12 cellular contexts compared by ENCODE assay signal in the genomic region with DNA sequence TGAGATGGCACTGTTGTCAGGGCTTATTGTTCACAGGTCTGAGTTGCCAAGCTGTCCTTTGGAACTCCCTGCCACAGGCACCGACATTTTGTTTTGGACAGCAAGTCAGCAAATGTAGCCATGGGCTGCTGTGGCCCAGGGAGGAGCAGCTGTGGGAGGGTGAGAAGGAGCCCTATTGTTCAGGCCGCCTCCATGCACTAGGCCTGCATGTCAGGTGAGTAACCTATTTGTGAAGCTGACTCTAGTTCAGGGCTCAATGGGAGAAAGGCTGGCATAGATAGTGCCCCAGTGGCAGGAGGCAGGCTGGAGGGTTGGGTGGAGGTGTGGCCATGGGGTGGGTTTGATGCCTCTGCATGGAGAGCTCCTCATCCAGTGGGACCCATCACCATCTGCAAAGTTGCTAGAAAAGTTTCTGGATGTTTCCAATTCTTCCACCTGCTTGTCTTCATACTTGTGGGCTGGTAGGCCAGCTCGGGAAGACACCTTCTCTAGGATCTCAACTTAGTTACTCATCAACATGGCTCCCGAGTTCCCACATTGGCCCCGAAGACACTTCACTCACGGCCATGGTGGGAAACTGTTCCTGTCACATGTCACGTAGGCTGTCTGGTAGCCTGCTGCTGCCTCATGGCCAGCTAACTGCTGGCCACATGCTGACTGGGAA. TPM values are rescaled to one million over a fixed set of nuclear protein-coding genes. Genes with fewer than 3 reads are reported as not detected.
A peak's percentile ranks its signal among the peaks of the same experiment; 100 is the strongest.
DNase-seq lines count a peak whose midpoint lies in the region; ATAC-seq and TF ChIP-seq lines count a peak whose summit lies in the region.
"Had no signal": no experiment of that assay in that cellular context is flagged by ENCODE, and none has a peak within 500 bp of the region (broad histone marks: within the 10 kb centered on the region; RNA-seq: fewer than 3 reads in every experiment).

No MANE protein-coding gene starts in this region.

- in situ Hi-C loops in gastrocnemius medialis (cut with MboI; ENCODE audit: low sequenced_read_pairs in 4 of 4), result no loop called here

- ATAC-seq in GM19463 (IDR thresholded peaks at IDR 0.05; ENCODE audit: unreplicated experiment), result no peak
- no peak for ATAC-seq in gastrocnemius medialis
- no peak for ATAC-seq in GM21576 (IDR thresholded peaks at IDR 0.05; ENCODE audit: unreplicated experiment)
- ATAC-seq: activated naive CD4-positive, alpha-beta T cell treated with anti-CD3 and anti-CD28 coated beads, Interleukin-2, amount 50 U/mL, for 72 hours; CD8-positive, alpha-beta T cell; heart left ventricle had no signal

- no peak overlapping the region for H3K4me2 ChIP-seq in hepatocyte

- H3K79me2 ChIP-seq in hepatocyte, result peaks cover 14% of the 10 kb centered on the region

- no peaks in the 10 kb centered on the region for H3K9me2 ChIP-seq in hepatocyte (replicated peaks; ENCODE audit: insufficient read depth)

- no peaks in the 10 kb centered on the region for H4K20me1 ChIP-seq in hepatocyte (ENCODE audit: insufficient read depth, poor library complexity, severe bottlenecking)

- H3K27me3 ChIP-seq in hepatocyte (no peaks in the 10 kb centered on the region), stomach (no peaks in the 10 kb centered on the region), gastrocnemius medialis (no peaks in the 10 kb centered on the region)
- H3K27me3 ChIP-seq: heart left ventricle had no signal

- WGBS in hepatocyte (ENCODE audit: low lambda C conversion rate, missing lambda C conversion rate), result 86% methylated on average over 7 of the region's 7 CpGs
- 76 to 86% (median 84%) methylated on average over 5 to 7 of the region's 7 CpGs for WGBS in stomach, 5 donors

- H3K9me3 ChIP-seq in hepatocyte (ENCODE audit: low read depth), result no peaks in the 10 kb centered on the region
- H3K9me3 ChIP-seq in stomach, result no peaks in the 10 kb centered on the region
- no peaks in the 10 kb centered on the region for H3K9me3 ChIP-seq in gastrocnemius medialis
- H3K9me3 ChIP-seq: heart left ventricle had no signal

- TF ChIP-seq CTCF in hepatocyte (IDR thresholded peaks at IDR 0.05; ENCODE audit: poor library complexity), result no peak
- no peak for TF ChIP-seq CTCF in stomach (IDR thresholded peaks at IDR 0.05)
- TF ChIP-seq CTCF in gastrocnemius medialis (IDR thresholded peaks at IDR 0.05 in 4 of 5, conservative IDR thresholded peaks at IDR 0.05 in 1 of 5), result no peak

- TF ChIP-seq EP300 in stomach (IDR thresholded peaks at IDR 0.05), result no peak

- DNase-seq in ELR (ENCODE audit: low read depth) (peak; percentile 46), hepatocyte (ENCODE audit: low spot score) (no peak), stomach (no peak), gastrocnemius medialis (no peak), NCI-H2171 treated with DMSO at 0.1 percent for 48 hours (lab: John Stamatoyannopoulos, UW) (no peak)
- DNase-seq: CD8-positive, alpha-beta T cell; NCI-H226 had no signal

- H3K36me3 ChIP-seq in hepatocyte (replicated peaks; ENCODE audit: insufficient read depth, low read depth), result peaks cover 6% of the 10 kb centered on the region
- peaks cover 36 to 61% (median 59%) of the 10 kb centered on the region in 4 donors for H3K36me3 ChIP-seq in stomach
- H3K36me3 ChIP-seq in gastrocnemius medialis, result peaks cover 0 to 25% of the 10 kb centered on the region in 2 donors

- no peak overlapping the region for H3K4me3 ChIP-seq in hepatocyte
- H3K4me3 ChIP-seq in stomach, result peak overlapping the region in 1 of 4 donors; percentile 5
- H3K4me3 ChIP-seq in gastrocnemius medialis, result no peak overlapping the region
- H3K4me3 ChIP-seq: heart left ventricle had no signal

- intact Hi-C loops in stomach (cut with DNase I; ENCODE audit: low total_unique reads), result loop anchor here (5.0 kb wide), 1 partner anchor 157 kb away; no protein-coding TSS in a partner anchor
- intact Hi-C loops in gastrocnemius medialis (cut with DNase I; ENCODE audit: low total_unique reads), result no loop called here

- H3K27ac ChIP-seq in angular gyrus (ENCODE audit: low read depth, low read length) (peak overlapping the region; percentile 57), hepatocyte (peak overlapping the region; percentile 18), stomach (peak overlapping the region; percentile 73 to 100 (median 85)), gastrocnemius medialis (peak overlapping the region in 2 of 4 donors; percentile 9 to 76)

- no peak for TF ChIP-seq POLR2A in stomach (IDR thresholded peaks at IDR 0.05)
- TF ChIP-seq POLR2A in gastrocnemius medialis (IDR thresholded peaks at IDR 0.05), result no peak

- peaks cover 77% of the 10 kb centered on the region for H3K4me1 ChIP-seq in hepatocyte (ENCODE audit: insufficient read depth)
- peaks cover 86 to 98% (median 92%) of the 10 kb centered on the region in 4 donors for H3K4me1 ChIP-seq in stomach
- peaks cover 85 to 91% of the 10 kb centered on the region in 2 donors for H3K4me1 ChIP-seq in gastrocnemius medialis

- H2AFZ ChIP-seq in hepatocyte, result no peak overlapping the region

RNA-seq across cellular contexts. Expression of a gene that starts 19.5 kb away (rescaled TPM):
- total RNA-seq in hepatocyte (71.4 and 81.6 TPM in 2 replicates), stomach (100 to 1,000 TPM in 1 of 5 donors, 10 to 100 TPM in 4; 29.3 to 782 (median 54.9) TPM), gastrocnemius medialis (10 to 100 TPM; 17.9 to 29.9 (median 20.6) TPM)
- polyA plus RNA-seq in hepatocyte (63.9 and 74.2 TPM in 2 replicates), stomach (10 to 100 TPM; 10.6 to 16.6 (median 13.8) TPM)
- total RNA-seq: CD8-positive, alpha-beta T cell had no signal
